In genomic region chr2:8006181-8006580, GRCh38 we compare ENCODE assay signal across 23 cellular contexts.
"Had no signal": no experiment of that assay in that cellular context is flagged by ENCODE, and none has a peak within 500 bp of the region (broad histone marks: within the 10 kb centered on the region; RNA-seq: fewer than 3 reads in every experiment).

No MANE protein-coding gene starts in this region.

- H3K4me3 ChIP-seq: ascending aorta, dorsolateral prefrontal cortex, esophagus muscularis mucosa, gastrocnemius medialis, left ventricle myocardium inferior, pancreas, psoas muscle, right atrium auricular region, tibial artery, uterus had no signal

- DNase-seq: activated CD4-positive, alpha-beta T cell treated with anti-CD3 and anti-CD28 coated beads for 1 hour; activated CD4-positive, alpha-beta T cell treated with anti-CD3 and anti-CD28 coated beads, Interleukin-2, amount 50 U/mL, for 1 hour; brain microvascular endothelial cell; central memory CD4-positive, alpha-beta T cell; dorsolateral prefrontal cortex; effector memory CD8-positive, alpha-beta T cell; gastrocnemius medialis; hippocampal formation; kidney glomerular epithelial cell; left ventricle myocardium inferior; midbrain; pancreas; psoas muscle; stimulated activated CD4-positive, alpha-beta T cell treated with anti-CD3 and anti-CD28 coated beads, Interleukin-12 subunit alpha, Interleukin-12 subunit beta, amount 100 ng/mL, for 4 hours; stimulated activated CD4-positive, alpha-beta T cell treated with anti-CD3 and anti-CD28 coated beads, Interleukin-4, amount 100 ng/mL, for 4 hours; tibial artery; uterus had no signal

- H3K4me1 ChIP-seq: uterus had no signal

- H3K27ac ChIP-seq: ascending aorta, brain microvascular endothelial cell, dorsolateral prefrontal cortex, esophagus muscularis mucosa, gastrocnemius medialis, left ventricle myocardium inferior, neutrophil, pancreas, psoas muscle, right atrium auricular region, tibial artery, uterus had no signal

- H3K36me3 ChIP-seq: ascending aorta, brain microvascular endothelial cell, esophagus muscularis mucosa, gastrocnemius medialis, left ventricle myocardium inferior, neutrophil, pancreas, right atrium auricular region, tibial artery, uterus had no signal

- H3K9me3 ChIP-seq: ascending aorta, esophagus muscularis mucosa, gastrocnemius medialis, left ventricle myocardium inferior, neutrophil, pancreas, psoas muscle, right atrium auricular region, tibial artery, uterus had no signal

- H3K27me3 ChIP-seq: ascending aorta, brain microvascular endothelial cell, dorsolateral prefrontal cortex, esophagus muscularis mucosa, gastrocnemius medialis, neutrophil, pancreas, right atrium auricular region, tibial artery, uterus had no signal

- ATAC-seq: activated CD8-positive, alpha-beta T cell treated with anti-CD3 and anti-CD28 coated beads, Interleukin-2, amount 10 ng/mL, durations not matched to agents 7 days and 5 days; activated naive CD4-positive, alpha-beta T cell treated with anti-CD3 and anti-CD28 coated beads, Interleukin-2, amount 50 U/mL, for 72 hours; effector memory CD8-positive, alpha-beta T cell; gastrocnemius medialis; pancreas; psoas muscle had no signal
